Comparison of ENCODE assay signal across 17 cellular contexts in genomic region chr16:2271848-2272461, GRCh38. TPM values are rescaled to one million over a fixed set of nuclear protein-coding genes. Genes with fewer than 3 reads are reported as not detected.
A peak's percentile ranks its signal among the peaks of the same experiment; 100 is the strongest.
DNase-seq lines count a peak whose midpoint lies in the region; ATAC-seq, FAIRE-seq and TF ChIP-seq lines count a peak whose summit lies in the region.
"Had no signal": no experiment of that assay in that cellular context is flagged by ENCODE, and none has a peak within 500 bp of the region (broad histone marks: within the 10 kb centered on the region; RNA-seq: fewer than 3 reads in every experiment).

No MANE protein-coding gene starts in this region.

- H3K4me1 ChIP-seq in right cardiac atrium (ENCODE audit: control insufficient read depth, insufficient read depth, low read length) (peaks cover 6% of the 10 kb centered on the region), left ventricle myocardium inferior (peaks cover 26% of the 10 kb centered on the region), HEK293 (ENCODE audit: control insufficient read depth, insufficient read depth, low read length) (0 out of 2 replicates have a peak, but pooled peaks cover 2% of the 10 kb centered on the region), mucosa of descending colon (ENCODE audit: low read depth) (peaks cover 10% of the 10 kb centered on the region)

- H3K9me3 ChIP-seq in right cardiac atrium (ENCODE audit: control insufficient read depth, low read length) (no peaks in the 10 kb centered on the region), left ventricle myocardium inferior (replicated peaks) (no peaks in the 10 kb centered on the region), HEK293 (ENCODE audit: control insufficient read depth, insufficient read depth, low read depth, low read length) (no peaks in the 10 kb centered on the region), mucosa of descending colon (no peaks in the 10 kb centered on the region)
- H3K9me3 ChIP-seq: BLaER1 treated with 17β-estradiol and CSF1 and Interleukin-3, amounts not matched to agents 10 nM and 100 nM had no signal

- CTCF ChIA-PET in HEK293 (lab: Yijun Ruan, JAX): no interaction called here

- H3K4me3 ChIP-seq in right cardiac atrium (ENCODE audit: low read length) (no peak overlapping the region), left ventricle myocardium inferior (no peak overlapping the region), HEK293 (ENCODE audit: low read depth, low read length) (no peak overlapping the region), mucosa of descending colon (no peak overlapping the region)
- H3K4me3 ChIP-seq: BLaER1 treated with 17β-estradiol and CSF1 and Interleukin-3, amounts not matched to agents 10 nM and 100 nM; GM12878; GM23248 had no signal

- peaks cover 7% of the 10 kb centered on the region for H3K27me3 Mint-ChIP-seq in endothelial cell (ENCODE audit: unreplicated experiment)
- H3K27me3 Mint-ChIP-seq: CD4-positive, CD25-positive, alpha-beta regulatory T cell; IgD-negative memory B cell had no signal

- H3K9me3 Mint-ChIP-seq in endothelial cell (ENCODE audit: unreplicated experiment): no peaks in the 10 kb centered on the region
- H3K9me3 Mint-ChIP-seq: CD4-positive, CD25-positive, alpha-beta regulatory T cell; IgD-negative memory B cell had no signal

- no peak overlapping the region for H3K4me3 Mint-ChIP-seq in endothelial cell (ENCODE audit: unreplicated experiment)
- H3K4me3 Mint-ChIP-seq: CD4-positive, CD25-positive, alpha-beta regulatory T cell had no signal

- H3K27ac Mint-ChIP-seq in endothelial cell (ENCODE audit: unreplicated experiment): no peak overlapping the region
- H3K27ac Mint-ChIP-seq: CD4-positive, CD25-positive, alpha-beta regulatory T cell had no signal

- intact Hi-C loops in right cardiac atrium (cut with DNase I) (no loop called here), left ventricle myocardium inferior (cut with micrococcal nuclease) (no loop called here), mucosa of descending colon (cut with DNase I, micrococcal nuclease) (no loop called here)

- H3K4me1 Mint-ChIP-seq in endothelial cell (ENCODE audit: unreplicated experiment): peaks cover 8% of the 10 kb centered on the region

- H3K36me3 ChIP-seq in left ventricle myocardium inferior (no peaks in the 10 kb centered on the region), HEK293 (ENCODE audit: control insufficient read depth in 2 of 2, insufficient read depth in 1 of 2, low read length in 2 of 2) (peaks cover 0 to 2% of the 10 kb centered on the region in 2 experiments; a peak in 1 of 3 replicates), mucosa of descending colon (ENCODE audit: low read depth) (no peaks in the 10 kb centered on the region)

- peaks cover under 1% of the 10 kb centered on the region for H3K36me3 Mint-ChIP-seq in endothelial cell (ENCODE audit: low read depth, unreplicated experiment)
- H3K36me3 Mint-ChIP-seq: CD4-positive, CD25-positive, alpha-beta regulatory T cell; IgD-negative memory B cell had no signal

- POLR2A ChIA-PET in HEK293 (lab: Yijun Ruan, JAX): interaction anchor here (1.3 to 2.6 kb wide), 3 partner anchors 21 to 197 kb away, joined by 3 to 9 read pairs (median 5); partner anchors contain the start of genes ECI1 and TRAF7

- H3K27me3 ChIP-seq in right cardiac atrium (ENCODE audit: control insufficient read depth, insufficient read depth): no peaks in the 10 kb centered on the region
- H3K27me3 ChIP-seq in left ventricle myocardium inferior (ENCODE audit: low read depth): no peaks in the 10 kb centered on the region
- H3K27me3 ChIP-seq: BLaER1 treated with 17β-estradiol and CSF1 and Interleukin-3, amounts not matched to agents 10 nM and 100 nM had no signal

- WGBS in right cardiac atrium: 89% methylated on average over 14 of the region's 14 CpGs

- no peak for TF ChIP-seq CTCF in left ventricle myocardium inferior (IDR thresholded peaks at IDR 0.05; ENCODE audit: borderline replicate concordance)
- no peak for TF ChIP-seq CTCF in HEK293 (tag by site-specific recombination; IDR thresholded peaks at IDR 0.05)
- TF ChIP-seq CTCF in mucosa of descending colon (IDR thresholded peaks at IDR 0.05): no peak
- TF ChIP-seq CTCF in endothelial cell (IDR thresholded peaks at IDR 0.05; ENCODE audit: unreplicated experiment): no peak

- ATAC-seq in right cardiac atrium (no peak), mucosa of descending colon (no peak)
- ATAC-seq: GM12878 had no signal

- H3K27ac ChIP-seq in right cardiac atrium (ENCODE audit: low read length): no peak overlapping the region
- H3K27ac ChIP-seq in left ventricle myocardium inferior (replicated peaks): no peak overlapping the region
- H3K27ac ChIP-seq in HEK293 (ENCODE audit: extremely low read depth, low read depth, low read length): no peak overlapping the region
- H3K27ac ChIP-seq: BLaER1 treated with 17β-estradiol and CSF1 and Interleukin-3, amounts not matched to agents 10 nM and 100 nM; GM23248 had no signal

- DNase-seq in right cardiac atrium: peak in 2 of 3 donors; percentile 37 to 58
- DNase-seq in left ventricle myocardium inferior: no peak
- DNase-seq in mucosa of descending colon: peak in 2 of 3 donors; percentile 26 to 52
- DNase-seq in endothelial cell (ENCODE audit: low spot score): no peak
- DNase-seq in RCC 7860 (ENCODE audit: low spot score): no peak
- no peak for DNase-seq in NCI-H226
- DNase-seq: ACHN; Calu3; CD4-positive, CD25-positive, alpha-beta regulatory T cell; DMS79; GM23248 had no signal

- FAIRE-seq in RCC 7860 (lab: Jason Lieb, UNC): no peak
- FAIRE-seq: GM12878, GM18507, H54 had no signal

TF ChIP-seq in HEK293, 187 proteins besides CTCF, POLR2A, EP300 and RAD21:
- TF ChIP-seq ZNF449 (tag by site-specific recombination; IDR thresholded peaks at IDR 0.05) (no peak), GLIS2 (tag by site-specific recombination; IDR thresholded peaks at IDR 0.05) (peak; percentile 53), ZNF600 (tag by site-specific recombination; IDR thresholded peaks at IDR 0.05) (0 out of 2 replicates have a peak, but pooled peaks have one; percentile 32), ZBTB1 (tag by site-specific recombination; IDR thresholded peaks at IDR 0.05) (no peak), ZIC2 (tag by site-specific recombination; IDR thresholded peaks at IDR 0.05) (peak; percentile 30), GLIS1 (tag by site-specific recombination; IDR thresholded peaks at IDR 0.05) (peak; percentile 83), SP2 (tag by site-specific recombination; IDR thresholded peaks at IDR 0.05) (peak; percentile 12; the same call in 1 of the 2 replicates)

RNA-seq across cellular contexts. Expression of gene RNPS1, which starts 4.0 kb away (rescaled TPM):
- 100 to 1,000 TPM; 103 to 114 (median 110) TPM for total RNA-seq in right cardiac atrium
- 105 TPM for polyA plus RNA-seq in right cardiac atrium
- total RNA-seq in left ventricle myocardium inferior: 106 TPM
- total RNA-seq in mucosa of descending colon: 100 to 1,000 TPM; 125 to 144 (median 125) TPM
- total RNA-seq in endothelial cell (ENCODE audit: unreplicated experiment): 203 TPM

RNA-seq across cellular contexts. Expression of gene ECI1, which starts 20.6 kb away (rescaled TPM):
- total RNA-seq in right cardiac atrium (100 to 1,000 TPM; 110 to 145 (median 121) TPM), left ventricle myocardium inferior (165 TPM), mucosa of descending colon (100 to 1,000 TPM in 1 of 3 donors, 10 to 100 TPM in 2; 88.5 to 129 (median 95.5) TPM), endothelial cell (ENCODE audit: unreplicated experiment) (27.1 TPM)
- polyA plus RNA-seq in right cardiac atrium: 166 TPM

RNA-seq across cellular contexts. Expression of gene DNASE1L2, which starts 35.7 kb away (rescaled TPM):
- total RNA-seq in right cardiac atrium (under 1 TPM; 0.17 to 0.43 (median 0.33) TPM), left ventricle myocardium inferior (0.47 TPM), mucosa of descending colon (1 to 10 TPM in 2 of 3 donors, under 1 TPM in 1; 0.87 to 1.9 (median 1.1) TPM), endothelial cell (ENCODE audit: unreplicated experiment) (1.0 TPM)
- polyA plus RNA-seq in right cardiac atrium: 0.48 TPM
- total RNA-seq: GM23248 had no signal
- polyA plus RNA-seq: CD4-positive, CD25-positive, alpha-beta regulatory T cell; IgD-negative memory B cell had no signal

RNA-seq across cellular contexts. Expression of gene E4F1, which starts 48.6 kb away (rescaled TPM):
- total RNA-seq in right cardiac atrium: 10 to 100 TPM; 11.8 to 16.1 (median 14.2) TPM
- 13.7 TPM for polyA plus RNA-seq in right cardiac atrium
- 13.5 TPM for total RNA-seq in left ventricle myocardium inferior
- 10 to 100 TPM; 23.5 to 28.3 (median 24.2) TPM for total RNA-seq in mucosa of descending colon
- 35.9 TPM for total RNA-seq in endothelial cell (ENCODE audit: unreplicated experiment)

RNA-seq across cellular contexts. Expression of gene PGP, which starts 57.3 kb away (rescaled TPM):
- total RNA-seq in right cardiac atrium (10 to 100 TPM; 20.2 to 24.8 (median 21.5) TPM), left ventricle myocardium inferior (34.1 TPM), mucosa of descending colon (10 to 100 TPM; 15.5 to 19.7 (median 17.6) TPM), endothelial cell (ENCODE audit: unreplicated experiment) (31.5 TPM)
- polyA plus RNA-seq in right cardiac atrium: 19.3 TPM

Comparison
In these comparisons a context has a peak if more than half of its experiments do, and no peak if none do; other contexts are left out.
1. DNase-seq: peak in right cardiac atrium (2 of 3) and mucosa of descending colon (2 of 3); none in left ventricle myocardium inferior (single experiment), endothelial cell (single experiment), RCC 7860 (single experiment) and NCI-H226 (single experiment).